Comparison of ENCODE assay signal across 8 cellular contexts in genomic region chr1:155934933-155935590, GRCh38. TPM values are rescaled to one million over a fixed set of nuclear protein-coding genes. Genes with fewer than 3 reads are reported as not detected.
DNase-seq lines count a peak whose midpoint lies in the region; ATAC-seq and TF ChIP-seq lines count a peak whose summit lies in the region.

No MANE protein-coding gene starts in this region.

- no peaks in the 10 kb centered on the region for H3K9me2 ChIP-seq in neural cell (ENCODE audit: insufficient read depth, low read length)

- peak overlapping the region; percentile 89 for H3K27ac ChIP-seq in colonic mucosa
- H3K27ac ChIP-seq in neural cell (ENCODE audit: low read length) = peak overlapping the region; percentile 93

- TF ChIP-seq CTCF in colonic mucosa (IDR thresholded peaks at IDR 0.05) (no peak), neural cell (IDR thresholded peaks at IDR 0.05; ENCODE audit: poor library complexity, severe bottlenecking) (no peak)

- intact Hi-C loops in colonic mucosa (cut with DNase I) = no loop called here

- H3F3A ChIP-seq in neural cell (ENCODE audit: insufficient read depth, low read length, poor library complexity, severe bottlenecking) = no peaks in the 10 kb centered on the region

- H3K79me2 ChIP-seq in neural cell (replicated peaks; ENCODE audit: insufficient read depth, low read length) = peaks cover 41% of the 10 kb centered on the region

- H4K20me1 ChIP-seq in neural cell (ENCODE audit: insufficient read depth) = no peaks in the 10 kb centered on the region

- in situ Hi-C loops in Caki2 (cut with HindIII; ENCODE audit: low pct_unique_long_range_greater_than_20kb, low sequenced_read_pairs) = no loop called here

- DNase-seq in Caki2 (ENCODE audit: low read depth) (peak; percentile 78), NCI-H187 treated with DMSO at 0.1 percent for 48 hours (lab: John Stamatoyannopoulos, UW) (peak; percentile 71), colonic mucosa (no peak), NCI-H524 treated with DMSO at 0.1 percent for 48 hours (lab: John Stamatoyannopoulos, UW) (no peak)
- no peak for DNase-seq in activated CD4-positive, alpha-beta T cell treated with anti-CD3 and anti-CD28 coated beads, Interleukin-2, amount 50 U/mL, for 1 hour

- no peak for TF ChIP-seq RAD21 in neural cell (conservative IDR thresholded peaks at IDR 0.05)

- H3K9ac ChIP-seq in colonic mucosa (ENCODE audit: low read depth in 2 of 2, low read length in 2 of 2) (peak overlapping the region; percentile 52 to 100), neural cell (ENCODE audit: low read length) (peak overlapping the region; percentile 72)

- peak overlapping the region; percentile 70 for H2AFZ ChIP-seq in neural cell (ENCODE audit: low read depth, low read length)

- H3K4me1 ChIP-seq in colonic mucosa = peaks cover 14% of the 10 kb centered on the region

- peak overlapping the region; percentile 56 for H3K4me2 ChIP-seq in neural cell (ENCODE audit: low read length)

- TF ChIP-seq EP300 in neural cell (conservative IDR thresholded peaks at IDR 0.05; ENCODE audit: poor library complexity, severe bottlenecking) = no peak

- no peak for ATAC-seq in GM18867 (IDR thresholded peaks at IDR 0.05; ENCODE audit: unreplicated experiment)
- no peak for ATAC-seq in HG03159 (IDR thresholded peaks at IDR 0.05; ENCODE audit: unreplicated experiment)

- H3K4me3 ChIP-seq in colonic mucosa (peak overlapping the region; percentile 77), neural cell (ENCODE audit: low read length) (peak overlapping the region; percentile 72)

- H3K9me3 ChIP-seq in colonic mucosa = no peaks in the 10 kb centered on the region
- H3K9me3 ChIP-seq in neural cell (ENCODE audit: low read length) = no peaks in the 10 kb centered on the region

- H3K36me3 ChIP-seq in colonic mucosa = no peaks in the 10 kb centered on the region
- H3K36me3 ChIP-seq in neural cell (ENCODE audit: insufficient read depth, low read length) = no peaks in the 10 kb centered on the region

- H3K27me3 ChIP-seq in colonic mucosa (no peaks in the 10 kb centered on the region), neural cell (ENCODE audit: insufficient read depth, low read depth, low read length) (no peaks in the 10 kb centered on the region)

TF ChIP-seq in neural cell, 6 proteins besides CTCF, POLR2A, EP300 and RAD21:
- TF ChIP-seq POLR2AphosphoS5 (IDR thresholded peaks at IDR 0.05) (no peak), EZH2 (IDR thresholded peaks at IDR 0.05; ENCODE audit: borderline replicate concordance, insufficient read depth, low read length, poor library complexity, severe bottlenecking) (no peak), TAF1 (IDR thresholded peaks at IDR 0.05; ENCODE audit: low read depth) (peak; percentile 14), MXI1 (conservative IDR thresholded peaks at IDR 0.05; ENCODE audit: poor library complexity, severe bottlenecking) (no peak)

RNA-seq across cellular contexts. Expression of gene KHDC4, which starts 0.8 kb away (rescaled TPM):
- 9.8 and 33.9 TPM in 2 replicates for total RNA-seq in Caki2 (2014; rRNA removed; shearing (Covaris generic); ENCODE audit: low replicate concordance)
- 10 to 100 TPM; 42.5 to 56.0 TPM for total RNA-seq in colonic mucosa
- polyA plus RNA-seq in neural cell = 84.8 and 97.1 TPM in 2 replicates
- 48.5 and 63.7 TPM in 2 replicates for polyA minus RNA-seq in neural cell

RNA-seq across cellular contexts. Expression of gene RXFP4, which starts 6.4 kb away (rescaled TPM):
- not detected in 2 replicates for total RNA-seq in Caki2 (2014; rRNA removed; shearing (Covaris generic); ENCODE audit: low replicate concordance)
- 1 to 10 TPM; 4.2 to 4.6 TPM for total RNA-seq in colonic mucosa
- not detected in 2 replicates for polyA plus RNA-seq in neural cell
- not detected in 2 replicates for polyA minus RNA-seq in neural cell

RNA-seq across cellular contexts. Expression of gene RIT1, which starts 23.9 kb away (rescaled TPM):
- 58.6 and 109 TPM in 2 replicates for total RNA-seq in Caki2 (2014; rRNA removed; shearing (Covaris generic); ENCODE audit: low replicate concordance)
- total RNA-seq in colonic mucosa = 10 to 100 TPM; 14.6 to 51.7 TPM
- polyA plus RNA-seq in neural cell = 78.1 and 83.5 TPM in 2 replicates
- polyA minus RNA-seq in neural cell = 84.2 and 101 TPM in 2 replicates

RNA-seq across cellular contexts. Expression of gene ARHGEF2, which starts 43.3 kb away (rescaled TPM):
- total RNA-seq in Caki2 (2014; rRNA removed; shearing (Covaris generic); ENCODE audit: low replicate concordance) = 58.1 and 63.9 TPM in 2 replicates
- total RNA-seq in colonic mucosa = 10 to 100 TPM; 91.9 to 92.6 TPM
- polyA plus RNA-seq in neural cell = 45.1 and 59.6 TPM in 2 replicates
- 92.6 and 98.1 TPM in 2 replicates for polyA minus RNA-seq in neural cell

Comparison
In these comparisons a context has a peak if more than half of its experiments do, and no peak if none do; other contexts are left out.
1. DNase-seq: peak in Caki2 (single experiment) and NCI-H187 treated with DMSO at 0.1 percent for 48 hours (single experiment); none in colonic mucosa (single experiment), NCI-H524 treated with DMSO at 0.1 percent for 48 hours (single experiment) and activated CD4-positive, alpha-beta T cell treated with anti-CD3 and anti-CD28 coated beads, Interleukin-2, amount 50 U/mL, for 1 hour (single experiment).